ENCODE assay signal across 6 cellular contexts in genomic region chr7:72997887-72998468, GRCh38. TPM values are rescaled to one million over a fixed set of nuclear protein-coding genes. Genes with fewer than 3 reads are reported as not detected.
"Had no signal": no experiment of that assay in that cellular context is flagged by ENCODE, and none has a peak within 500 bp of the region (broad histone marks: within the 10 kb centered on the region; RNA-seq: fewer than 3 reads in every experiment).

No MANE protein-coding gene starts in this region.

RNA-seq across cellular contexts. Expression of gene TRIM74, which starts 28.7 kb away (rescaled TPM):
- total RNA-seq: M059J, RPMI7951, SJCRH30 had no signal

RNA-seq across cellular contexts. Expression of gene SPDYE8, which starts 31.6 kb away (rescaled TPM):
- total RNA-seq: M059J; Peyer's patch; Right ventricle myocardium inferior; RPMI7951; SJCRH30; T-helper 1 cell treated with Interleukin-12 subunit alpha and Interleukin-12 subunit beta and Interleukin-4 antibody, amounts not matched to agents 30 ng/mL and 1 ng/mL, for 36 hours had no signal

RNA-seq across cellular contexts. Expression of gene SPDYE11, which starts 59.7 kb away (rescaled TPM):
- total RNA-seq: M059J; Peyer's patch; Right ventricle myocardium inferior; RPMI7951; SJCRH30; T-helper 1 cell treated with Interleukin-12 subunit alpha and Interleukin-12 subunit beta and Interleukin-4 antibody, amounts not matched to agents 30 ng/mL and 1 ng/mL, for 36 hours had no signal
